ENCODE assay signal across 1 cellular context in the genomic region with DNA sequence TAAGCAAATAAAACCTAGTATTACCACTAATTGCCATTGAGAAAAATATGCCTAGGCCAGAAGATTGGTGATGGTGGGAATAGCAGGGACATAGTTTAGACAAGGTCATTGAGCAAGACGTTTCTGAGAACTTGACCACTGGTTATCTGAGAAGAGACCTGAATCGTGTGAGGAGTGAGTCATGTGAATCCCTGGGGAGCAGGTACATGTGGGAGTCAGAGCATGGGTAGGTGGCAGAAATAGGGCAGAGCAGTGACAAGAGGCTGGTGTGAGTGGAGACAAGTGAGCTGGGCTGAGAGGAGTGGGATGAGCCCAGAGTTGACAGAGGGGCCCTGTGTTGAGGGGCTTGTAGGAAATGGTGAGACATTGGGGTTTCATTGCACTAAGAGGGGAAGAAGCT.
TF ChIP-seq lines count a peak whose summit lies in the region.

No MANE protein-coding gene starts in this region.

TF ChIP-seq in K562, 482 proteins besides CTCF, POLR2A, EP300 and RAD21 (continued from another document):
- TF ChIP-seq EHMT2 (IDR thresholded peaks at IDR 0.05): 0 out of 2 replicates have a peak, but pooled peaks have one; percentile 9
- 0 out of 2 replicates have a peak, but pooled peaks have one; percentile 15 for TF ChIP-seq TCF3 (CRISPR knock-in tag; IDR thresholded peaks at IDR 0.05)
- TF ChIP-seq ZNF146 (CRISPR knock-in tag; IDR thresholded peaks at IDR 0.05; ENCODE audit: unreplicated experiment): no peak
- TF ChIP-seq, protein P1, sequence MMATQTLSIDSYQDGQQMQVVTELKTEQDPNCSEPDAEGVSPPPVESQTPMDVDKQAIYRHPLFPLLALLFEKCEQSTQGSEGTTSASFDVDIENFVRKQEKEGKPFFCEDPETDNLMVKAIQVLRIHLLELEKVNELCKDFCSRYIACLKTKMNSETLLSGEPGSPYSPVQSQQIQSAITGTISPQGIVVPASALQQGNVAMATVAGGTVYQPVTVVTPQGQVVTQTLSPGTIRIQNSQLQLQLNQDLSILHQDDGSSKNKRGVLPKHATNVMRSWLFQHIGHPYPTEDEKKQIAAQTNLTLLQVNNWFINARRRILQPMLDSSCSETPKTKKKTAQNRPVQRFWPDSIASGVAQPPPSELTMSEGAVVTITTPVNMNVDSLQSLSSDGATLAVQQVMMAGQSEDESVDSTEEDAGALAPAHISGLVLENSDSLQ (IDR thresholded peaks at IDR 0.05): no peak
- TF ChIP-seq CREM (IDR thresholded peaks at IDR 0.05; ENCODE audit: low read depth): no peak
- TF ChIP-seq ERF (CRISPR knock-in tag; IDR thresholded peaks at IDR 0.05): no peak
- no peak for TF ChIP-seq MITF (IDR thresholded peaks at IDR 0.05)
- no peak for TF ChIP-seq SP2 (IDR thresholded peaks at IDR 0.05; ENCODE audit: extremely low read depth, low read depth, low read length, poor library complexity, severe bottlenecking)
- no peak for TF ChIP-seq ZNF263 (CRISPR knock-in tag; IDR thresholded peaks at IDR 0.05; ENCODE audit: borderline replicate concordance)
- no peak for TF ChIP-seq CREB1 (IDR thresholded peaks at IDR 0.05)
- TF ChIP-seq CREB1 (CRISPR knock-in tag; IDR thresholded peaks at IDR 0.05): no peak
- peak; percentile 60 for TF ChIP-seq CEBPB (tag; IDR thresholded peaks at IDR 0.05)
- TF ChIP-seq ARID3A (IDR thresholded peaks at IDR 0.05; ENCODE audit: borderline replicate concordance, low read depth, low read length): no peak
- TF ChIP-seq ZNF436 (CRISPR knock-in tag; IDR thresholded peaks at IDR 0.05): no peak
- no peak for TF ChIP-seq TCF7L2 (IDR thresholded peaks at IDR 0.05; ENCODE audit: low read depth, low read length)
- no peak for TF ChIP-seq ZBTB1 (CRISPR knock-in tag; IDR thresholded peaks at IDR 0.05; ENCODE audit: borderline replicate concordance, low read depth)
- TF ChIP-seq, protein P2, sequence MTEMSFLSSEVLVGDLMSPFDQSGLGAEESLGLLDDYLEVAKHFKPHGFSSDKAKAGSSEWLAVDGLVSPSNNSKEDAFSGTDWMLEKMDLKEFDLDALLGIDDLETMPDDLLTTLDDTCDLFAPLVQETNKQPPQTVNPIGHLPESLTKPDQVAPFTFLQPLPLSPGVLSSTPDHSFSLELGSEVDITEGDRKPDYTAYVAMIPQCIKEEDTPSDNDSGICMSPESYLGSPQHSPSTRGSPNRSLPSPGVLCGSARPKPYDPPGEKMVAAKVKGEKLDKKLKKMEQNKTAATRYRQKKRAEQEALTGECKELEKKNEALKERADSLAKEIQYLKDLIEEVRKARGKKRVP (CRISPR knock-in tag; IDR thresholded peaks at IDR 0.05): no peak
- TF ChIP-seq HDAC6 (IDR thresholded peaks at IDR 0.05; ENCODE audit: low read depth, low read length): no peak
- TF ChIP-seq, protein P3, sequence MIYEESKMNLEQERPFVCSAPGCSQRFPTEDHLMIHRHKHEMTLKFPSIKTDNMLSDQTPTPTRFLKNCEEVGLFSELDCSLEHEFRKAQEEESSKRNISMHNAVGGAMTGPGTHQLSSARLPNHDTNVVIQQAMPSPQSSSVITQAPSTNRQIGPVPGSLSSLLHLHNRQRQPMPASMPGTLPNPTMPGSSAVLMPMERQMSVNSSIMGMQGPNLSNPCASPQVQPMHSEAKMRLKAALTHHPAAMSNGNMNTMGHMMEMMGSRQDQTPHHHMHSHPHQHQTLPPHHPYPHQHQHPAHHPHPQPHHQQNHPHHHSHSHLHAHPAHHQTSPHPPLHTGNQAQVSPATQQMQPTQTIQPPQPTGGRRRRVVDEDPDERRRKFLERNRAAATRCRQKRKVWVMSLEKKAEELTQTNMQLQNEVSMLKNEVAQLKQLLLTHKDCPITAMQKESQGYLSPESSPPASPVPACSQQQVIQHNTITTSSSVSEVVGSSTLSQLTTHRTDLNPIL (CRISPR knock-in tag; IDR thresholded peaks at IDR 0.05): no peak
- no peak; the same call in 1 of the 2 replicates for TF ChIP-seq ARID1B (IDR thresholded peaks at IDR 0.05)
- 0 out of 2 replicates have a peak, but pooled peaks have one; percentile 18 for TF ChIP-seq SMARCE1 (IDR thresholded peaks at IDR 0.05)
- no peak for TF ChIP-seq SAFB2 (IDR thresholded peaks at IDR 0.05; ENCODE audit: borderline replicate concordance, low read depth, low read length, severe bottlenecking)
- no peak for TF ChIP-seq RBBP5 (IDR thresholded peaks at IDR 0.05; ENCODE audit: borderline replicate concordance, insufficient read depth, low read length, poor library complexity, severe bottlenecking)
